ENCODE assay signal across 21 cellular contexts in genomic region chr7:107108951-107109350, GRCh38.
"Had no signal": no experiment of that assay in that cellular context is flagged by ENCODE, and none has a peak within 500 bp of the region (broad histone marks: within the 10 kb centered on the region; RNA-seq: fewer than 3 reads in every experiment).

No MANE protein-coding gene starts in this region.

- H3K27ac Mint-ChIP-seq: immature natural killer cell; stimulated activated naive CD8-positive, alpha-beta T cell treated with anti-CD3 and anti-CD28 coated beads, Interleukin-15, Interleukin-2, amounts not matched to agents 100 ng/mL and 50 ng/mL, for 24 hours had no signal

- H3K9me3 ChIP-seq: colonic mucosa, prostate gland, spleen, thoracic aorta, transverse colon had no signal

- H3K36me3 ChIP-seq: colonic mucosa, prostate gland, spleen, thoracic aorta, transverse colon had no signal

- H3K4me1 Mint-ChIP-seq: naive B cell had no signal

- H2AFZ ChIP-seq: parathyroid adenoma had no signal

- H3K27ac ChIP-seq: colonic mucosa, foreskin keratinocyte, parathyroid adenoma, prostate gland, spleen, thoracic aorta, transverse colon had no signal

- H3K4me3 Mint-ChIP-seq: immature natural killer cell; naive B cell; nephron; stimulated activated naive CD8-positive, alpha-beta T cell treated with anti-CD3 and anti-CD28 coated beads, Interleukin-15, Interleukin-2, amounts not matched to agents 100 ng/mL and 50 ng/mL, for 24 hours had no signal

- H3K4me1 ChIP-seq: colonic mucosa, foreskin keratinocyte, parathyroid adenoma, prostate gland, transverse colon had no signal

- DNase-seq: colonic mucosa; dermis blood vessel endothelial cell; foreskin keratinocyte; immature natural killer cell; kidney; left colon; left ventricle myocardium superior; mesendoderm; naive B cell; occipital lobe; retina; spleen; stimulated activated CD4-positive, alpha-beta T cell treated with anti-CD3 and anti-CD28 coated beads, Interleukin-15, amount 100 ng/mL, for 24 hours; transverse colon had no signal

- H3K27me3 Mint-ChIP-seq: naive B cell had no signal

- H3K9ac ChIP-seq: parathyroid adenoma had no signal

- H3K27me3 ChIP-seq: colonic mucosa, foreskin keratinocyte, spleen, transverse colon had no signal

- ATAC-seq: foreskin keratinocyte, left colon, left ventricle myocardium superior, sciatic nerve had no signal

- H3K9me3 Mint-ChIP-seq: immature natural killer cell; nephron; stimulated activated naive CD8-positive, alpha-beta T cell treated with anti-CD3 and anti-CD28 coated beads, Interleukin-15, Interleukin-2, amounts not matched to agents 100 ng/mL and 50 ng/mL, for 24 hours had no signal

- H3K4me3 ChIP-seq: colonic mucosa, lung, prostate gland, spleen, thoracic aorta, transverse colon had no signal
